8 cellular contexts compared by ENCODE assay signal in the genomic region with DNA sequence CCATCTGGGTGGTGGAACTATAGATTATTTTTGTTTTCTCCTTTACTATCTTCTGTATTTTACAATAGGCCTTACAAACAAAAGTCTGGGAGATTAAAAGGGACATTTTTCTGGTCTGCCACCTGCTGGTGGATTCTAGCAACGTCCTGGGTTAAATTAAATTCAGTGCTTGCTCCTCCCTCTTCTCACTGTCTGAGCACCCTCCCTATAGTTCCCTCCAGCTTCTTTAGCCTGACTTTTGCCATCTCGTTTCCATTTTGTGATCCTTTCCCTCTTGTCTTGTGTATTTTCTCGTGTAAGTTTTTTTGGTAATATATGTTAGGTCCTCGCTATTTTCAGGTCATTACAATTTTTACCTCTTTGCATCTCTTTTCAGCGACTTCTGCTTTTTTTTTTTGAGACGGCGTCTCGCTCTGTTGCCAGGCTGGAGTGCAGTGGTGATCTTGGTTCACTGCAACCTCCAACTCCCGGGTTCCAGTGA. TPM values are rescaled to one million over a fixed set of nuclear protein-coding genes. Genes with fewer than 3 reads are reported as not detected.
DNase-seq lines count a peak whose midpoint lies in the region; ATAC-seq and TF ChIP-seq lines count a peak whose summit lies in the region.

No MANE protein-coding gene starts in this region.

- H3K4me1 ChIP-seq in lung (ENCODE audit: control insufficient read depth in 2 of 2, insufficient read depth in 2 of 2, low read length in 2 of 2) = no peaks in the 10 kb centered on the region

- peak overlapping the region; percentile 77 for H3K4me3 Mint-ChIP-seq in dendritic cell treated with granulocyte-macrophage colony-stimulating factor and Interleukin-4, amounts not matched to agents 40 ng/mL and 50 ng/mL, for 4 days

- peak overlapping the region; percentile 71 for H3K27ac Mint-ChIP-seq in dendritic cell treated with granulocyte-macrophage colony-stimulating factor and Interleukin-4, amounts not matched to agents 40 ng/mL and 50 ng/mL, for 4 days

- no peaks in the 10 kb centered on the region for H3K9me3 Mint-ChIP-seq in dendritic cell treated with granulocyte-macrophage colony-stimulating factor and Interleukin-4, amounts not matched to agents 40 ng/mL and 50 ng/mL, for 4 days

- no peak overlapping the region for H3K27ac ChIP-seq in AG04450 (ENCODE audit: low read depth, low read length)
- H3K27ac ChIP-seq in lung (ENCODE audit: low read depth in 1 of 2, low read length in 1 of 2) = no peak overlapping the region

- H3K36me3 ChIP-seq in lung (ENCODE audit: control insufficient read depth in 2 of 2, insufficient read depth in 2 of 2, low read length in 2 of 2) = peaks cover 5 to 10% of the 10 kb centered on the region in 2 donors

- intact Hi-C loops in dendritic cell treated with granulocyte-macrophage colony-stimulating factor and Interleukin-4, amounts not matched to agents 40 ng/mL and 50 ng/mL, for 4 days (cut with micrococcal nuclease) = loop anchor here (1.0 kb wide), 2 partner anchors 21 to 60 kb away; a partner anchor contains a TSS

- POLR2A ChIA-PET in AG04450 (lab: Yijun Ruan, JAX) = interaction anchor here (0.7 to 1.5 kb wide), 2 partner anchors 16 to 60 kb away, joined by 4 to 6 read pairs; a partner anchor contains a TSS

- H3K27me3 ChIP-seq in AG04450 (ENCODE audit: control insufficient read depth, insufficient read depth, low read length) (no peaks in the 10 kb centered on the region), lung (ENCODE audit: control insufficient read depth, insufficient read depth) (no peaks in the 10 kb centered on the region)

- CTCF ChIA-PET in AG04450 (lab: Charles Lee) = interaction anchor here (0.6 to 4.2 kb wide), 19 partner anchors 9 to 528 kb away, joined by 3 to 16 read pairs (median 4); a partner anchor contains a TSS

- WGBS in lung, 2 donors = 10 to 41% methylated on average over 9 of the region's 9 CpGs

- TF ChIP-seq CTCF in AG04450 (IDR thresholded peaks at IDR 0.05; ENCODE audit: low read depth, low read length) (peak; percentile 72), lung (IDR thresholded peaks at IDR 0.05; ENCODE audit: control extremely low read depth, extremely low read depth) (peak; percentile 56)

- H3K4me3 ChIP-seq in AG04450 (ENCODE audit: low read depth, low read length) (no peak overlapping the region), lung (no peak overlapping the region)

- ATAC-seq in GM18508 (IDR thresholded peaks at IDR 0.05; ENCODE audit: insufficient read depth, unreplicated experiment) (peak; percentile 56), HG03064 (IDR thresholded peaks at IDR 0.05; ENCODE audit: low read depth, unreplicated experiment) (peak; percentile 59), lung (ENCODE audit: insufficient read depth, low FRiP score) (peak; percentile 83)

- peaks cover 6% of the 10 kb centered on the region for H3K9me3 ChIP-seq in AG04450 (ENCODE audit: control insufficient read depth, insufficient read depth, low read length)
- no peaks in the 10 kb centered on the region for H3K9me3 ChIP-seq in lung (ENCODE audit: control insufficient read depth in 2 of 2, insufficient read depth in 1 of 2, low read length in 1 of 2)

- no peaks in the 10 kb centered on the region for H3K27me3 Mint-ChIP-seq in dendritic cell treated with granulocyte-macrophage colony-stimulating factor and Interleukin-4, amounts not matched to agents 40 ng/mL and 50 ng/mL, for 4 days

- H3K4me1 Mint-ChIP-seq in dendritic cell treated with granulocyte-macrophage colony-stimulating factor and Interleukin-4, amounts not matched to agents 40 ng/mL and 50 ng/mL, for 4 days (ENCODE audit: low read depth) = peaks cover 15% of the 10 kb centered on the region

- peaks cover 21% of the 10 kb centered on the region for H3K36me3 Mint-ChIP-seq in dendritic cell treated with granulocyte-macrophage colony-stimulating factor and Interleukin-4, amounts not matched to agents 40 ng/mL and 50 ng/mL, for 4 days (ENCODE audit: low read depth)

- DNase-seq in AG04450 (ENCODE audit: low read depth, low spot score) (peak; percentile 55), NCI-H446 treated with DMSO at 0.1 percent for 48 hours (lab: John Stamatoyannopoulos, UW) (peak; percentile 5), lung (ENCODE audit: low spot score) (peak; percentile 52)
- peak; percentile 50 to 75 for DNase-seq in activated CD4-positive, alpha-beta T cell treated with anti-CD3 and anti-CD28 coated beads for 4 hours
- DNase-seq in stimulated activated CD8-positive, alpha-beta memory T cell treated with anti-CD3 and anti-CD28 coated beads, Interleukin-15, amount 100 ng/mL, for 4 hours (ENCODE audit: low read depth in 2 of 2) = peak; percentile 32 to 45

RNA-seq across cellular contexts. Expression of a gene that starts 16.1 kb away (rescaled TPM):
- polyA plus RNA-seq in AG04450 (2011; rRNA removed) (5.9 and 6.7 TPM in 2 replicates), lung (1 to 10 TPM; 4.5 to 5.0 TPM)
- polyA minus RNA-seq in AG04450 (2011; rRNA and poly(A)+ RNA removed) = 13.3 and 24.0 TPM in 2 replicates
- 10 to 100 TPM in 1 of 2 donors, 1 to 10 TPM in 1; 7.7 to 14.0 TPM for total RNA-seq in lung

RNA-seq across cellular contexts. Expression of a gene that starts 16.5 kb away (rescaled TPM):
- polyA plus RNA-seq in AG04450 (2011; rRNA removed) = 65.2 and 77.5 TPM in 2 replicates
- 136 and 167 TPM in 2 replicates for polyA minus RNA-seq in AG04450 (2011; rRNA and poly(A)+ RNA removed)
- total RNA-seq in lung = 10 to 100 TPM; 85.3 to 93.2 TPM
- polyA plus RNA-seq in lung = 10 to 100 TPM; 39.4 to 42.2 TPM

Comparison
In these comparisons a context has a peak if more than half of its experiments do, and no peak if none do; other contexts are left out.
1. DNase-seq: peak in every context shown above with its lines; median percentile 62 in activated CD4-positive, alpha-beta T cell treated with anti-CD3 and anti-CD28 coated beads for 4 hours; 55 in AG04450; 52 in lung; 38 in stimulated activated CD8-positive, alpha-beta memory T cell treated with anti-CD3 and anti-CD28 coated beads, Interleukin-15, amount 100 ng/mL, for 4 hours; 5 in NCI-H446 treated with DMSO at 0.1 percent for 48 hours.